In the genomic region with DNA sequence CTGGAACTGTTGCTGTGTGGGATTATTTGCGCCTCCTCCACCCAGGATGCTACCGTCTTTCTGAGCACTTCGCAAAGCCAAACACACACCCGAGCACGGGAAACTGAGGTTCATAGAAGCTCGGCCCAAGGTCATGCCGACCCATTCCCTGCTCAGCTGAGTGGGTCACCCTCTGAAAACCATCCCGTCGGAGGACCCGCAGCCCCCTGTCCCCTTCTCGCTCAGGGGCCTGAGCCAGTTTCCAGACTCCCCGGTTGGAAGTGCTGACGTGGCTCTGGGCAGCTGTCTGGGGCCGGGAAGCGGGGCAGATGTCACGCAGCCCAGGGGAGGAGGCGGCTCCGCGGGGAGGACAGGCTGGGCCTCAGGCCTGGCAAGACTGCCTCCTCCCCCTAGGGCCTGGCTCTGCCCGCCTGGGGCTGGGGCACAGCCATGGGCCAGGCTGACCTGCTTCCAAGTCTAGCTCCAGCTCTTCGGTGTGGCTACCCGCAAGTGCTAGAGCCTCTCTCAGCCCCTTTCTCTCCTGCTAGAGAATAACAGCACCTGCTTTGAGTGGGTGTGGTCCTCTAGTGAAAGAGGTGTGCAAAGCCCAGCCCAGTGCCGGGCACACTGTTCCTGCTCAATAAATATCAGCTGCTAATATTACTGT, we compare ENCODE assay signal across 8 cellular contexts. TPM values are rescaled to one million over a fixed set of nuclear protein-coding genes. Genes with fewer than 3 reads are reported as not detected.
DNase-seq lines count a peak whose midpoint lies in the region; ATAC-seq, FAIRE-seq and TF ChIP-seq lines count a peak whose summit lies in the region.

No MANE protein-coding gene starts in this region.

- POLR2A ChIA-PET in endothelial cell of umbilical vein (lab: Charles Lee) = interaction anchor here (0.5 to 1.5 kb wide), 2 partner anchors 10 to 14 kb away, joined by 3 to 7 read pairs; a partner anchor contains a TSS

- CTCF ChIA-PET in endothelial cell of umbilical vein (lab: Charles Lee) = interaction anchor here (0.7 to 10.3 kb wide), 7 partner anchors 10 to 129 kb away, joined by 3 to 240 read pairs (median 13); a partner anchor contains a TSS

- no peak overlapping the region for H2AFZ ChIP-seq in endothelial cell of umbilical vein (ENCODE audit: low read depth, low read length)

- no peak overlapping the region for H3K4me2 ChIP-seq in endothelial cell of umbilical vein (ENCODE audit: insufficient read depth, low read length)

- intact Hi-C loops in endothelial cell of umbilical vein (cut with micrococcal nuclease) = no loop called here

- FAIRE-seq in endothelial cell of umbilical vein (lab: Jason Lieb, UNC) = peak; percentile 50

- no peak for TF ChIP-seq CTCF in endothelial cell of umbilical vein (IDR thresholded peaks at IDR 0.05; ENCODE audit: extremely low read depth in 1 of 2, insufficient read depth in 1 of 2, low read depth in 1 of 2, low read length in 2 of 2)
- TF ChIP-seq CTCF in thoracic aorta (IDR thresholded peaks at IDR 0.05) = no peak

- no peaks in the 10 kb centered on the region for H3K27me3 ChIP-seq in endothelial cell of umbilical vein (ENCODE audit: control insufficient read depth in 2 of 2, insufficient read depth in 2 of 2, low read length in 2 of 2)
- H3K27me3 ChIP-seq in thoracic aorta (replicated peaks; ENCODE audit: insufficient read depth) = no peaks in the 10 kb centered on the region

- H3K4me1 ChIP-seq in endothelial cell of umbilical vein (ENCODE audit: control insufficient read depth, extremely low read depth, insufficient read depth, low read length) (peaks cover 22% of the 10 kb centered on the region), thoracic aorta (ENCODE audit: control insufficient read depth in 1 of 2, low read depth in 2 of 2) (peaks cover 25 to 40% of the 10 kb centered on the region in 2 donors)

- H4K20me1 ChIP-seq in endothelial cell of umbilical vein (replicated peaks; ENCODE audit: control insufficient read depth, extremely low read depth, insufficient read depth, low read length) = peaks cover 2% of the 10 kb centered on the region

- H3K9ac ChIP-seq in endothelial cell of umbilical vein (replicated peaks; ENCODE audit: extremely low read depth, insufficient read depth, low read length) = no peak overlapping the region

- BruUV-seq in endothelial cell of umbilical vein (replicated peaks; lab: Mats Ljungman, UMichigan) = no TSS peak

- H3K9me3 ChIP-seq in endothelial cell of umbilical vein (replicated peaks; ENCODE audit: control insufficient read depth, insufficient read depth, low read length) (no peaks in the 10 kb centered on the region), thoracic aorta (no peaks in the 10 kb centered on the region)

- no peaks in the 10 kb centered on the region for H3K36me3 ChIP-seq in endothelial cell of umbilical vein (ENCODE audit: control insufficient read depth in 2 of 2, extremely low read depth in 1 of 2, insufficient read depth in 2 of 2, low read length in 2 of 2)
- H3K36me3 ChIP-seq in thoracic aorta = no peaks in the 10 kb centered on the region

- dilution Hi-C loops in endothelial cell of umbilical vein (cut with MboI; ENCODE audit: extremely low pct_ligation_motif_present, low sequenced_read_pairs) = no loop called here

- H3K27ac ChIP-seq in endothelial cell of umbilical vein (ENCODE audit: insufficient read depth, low read depth, low read length) (no peak overlapping the region), thoracic aorta (peak overlapping the region; percentile 74 to 76)

- DNase-seq in NCI-H748 (lab: John Stamatoyannopoulos, UW; ENCODE audit: unreplicated experiment) (peak; percentile 41), NCI-H748 treated with DMSO at 0.1 percent for 48 hours (lab: John Stamatoyannopoulos, UW) (no peak), RPMI8226 (peak; percentile 96), endothelial cell of umbilical vein (ENCODE audit: low read depth, low spot score) (peak; percentile 38), mesenteric fat pad (ENCODE audit: low spot score) (peak; percentile 93), thoracic aorta (ENCODE audit: low spot score) (peak; percentile 61)

- no peaks in the 10 kb centered on the region for H3K79me2 ChIP-seq in endothelial cell of umbilical vein (ENCODE audit: control insufficient read depth, insufficient read depth, low read length)

- TF ChIP-seq POLR2A in endothelial cell of umbilical vein (IDR thresholded peaks at IDR 0.05; ENCODE audit: low read depth, low read length) = no peak

- H3K9me1 ChIP-seq in endothelial cell of umbilical vein (replicated peaks; ENCODE audit: control insufficient read depth, extremely low read depth, insufficient read depth, low read length) = no peaks in the 10 kb centered on the region

- ATAC-seq in HG02798 (IDR thresholded peaks at IDR 0.05; ENCODE audit: poor library complexity, unreplicated experiment) (peak; percentile 29), thoracic aorta (ENCODE audit: insufficient number of reproducible peaks, low FRiP score, low read depth) (peak; percentile 62), GM19035 (IDR thresholded peaks at IDR 0.05; ENCODE audit: unreplicated experiment) (no peak)

- H3K4me3 ChIP-seq in endothelial cell of umbilical vein (replicated peaks in 1 of 3; ENCODE audit: insufficient read depth in 1 of 3, low read depth in 1 of 3, low read length in 3 of 3) (no peak overlapping the region), thoracic aorta (peak overlapping the region; percentile 83)

TF ChIP-seq in endothelial cell of umbilical vein, 7 proteins besides CTCF, POLR2A, EP300 and RAD21:
- no peak for TF ChIP-seq JUN (IDR thresholded peaks at IDR 0.05; ENCODE audit: borderline replicate concordance, insufficient read depth, insufficient read length, low read depth)
- no peak for TF ChIP-seq EZH2 (IDR thresholded peaks at IDR 0.05; ENCODE audit: borderline replicate concordance, low read depth, low read length, severe bottlenecking)
- TF ChIP-seq POLR2AphosphoS5 (IDR thresholded peaks at IDR 0.05; ENCODE audit: insufficient read depth, low read depth, low read length) = no peak
- TF ChIP-seq MYC (IDR thresholded peaks at IDR 0.05; ENCODE audit: low read depth, low read length) = no peak
- TF ChIP-seq FOS (IDR thresholded peaks at IDR 0.05; ENCODE audit: borderline replicate concordance, insufficient read depth, low read length) = no peak
- TF ChIP-seq, protein P1, sequence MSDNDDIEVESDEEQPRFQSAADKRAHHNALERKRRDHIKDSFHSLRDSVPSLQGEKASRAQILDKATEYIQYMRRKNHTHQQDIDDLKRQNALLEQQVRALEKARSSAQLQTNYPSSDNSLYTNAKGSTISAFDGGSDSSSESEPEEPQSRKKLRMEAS (IDR thresholded peaks at IDR 0.05; ENCODE audit: insufficient read depth, insufficient read length) = no peak
- TF ChIP-seq GATA2 (IDR thresholded peaks at IDR 0.05; ENCODE audit: insufficient read depth, insufficient read length, low read depth, low read length) = no peak
TF ChIP-seq in endothelial cell of umbilical vein: peak in this region for 0.

RNA-seq across cellular contexts. Expression of a gene that starts 9.9 kb away (rescaled TPM):
- 2.7 and 5.9 TPM in 2 replicates for total RNA-seq in endothelial cell of umbilical vein
- 5.5 and 8.2 TPM in 2 replicates for polyA plus RNA-seq in endothelial cell of umbilical vein
- 3.5 and 5.5 TPM in 2 replicates for polyA plus RNA-seq in endothelial cell of umbilical vein (2011; cell fraction: cytosol; rRNA removed)
- polyA plus RNA-seq in endothelial cell of umbilical vein (2011; cell fraction: nucleus; rRNA removed) = 2.2 and 3.2 TPM in 2 replicates
- polyA plus RNA-seq in endothelial cell of umbilical vein (2012) = 0.82 and 0.90 TPM in 2 replicates
- 4.7 and 6.7 TPM in 2 replicates for polyA minus RNA-seq in endothelial cell of umbilical vein
- polyA minus RNA-seq in endothelial cell of umbilical vein (2011; cell fraction: cytosol; rRNA and poly(A)+ RNA removed) = 24.9 TPM
- 1.1 and 1.8 TPM in 2 replicates for polyA minus RNA-seq in endothelial cell of umbilical vein (2011; cell fraction: nucleus; rRNA and poly(A)+ RNA removed)
- total RNA-seq in mesenteric fat pad = 33.0 TPM
- 10 to 100 TPM; 58.5 to 62.5 TPM for total RNA-seq in thoracic aorta
